In genomic region chr6:42217523-42218367, GRCh38 we compare ENCODE assay signal across 8 cellular contexts. TPM values are rescaled to one million over a fixed set of nuclear protein-coding genes. Genes with fewer than 3 reads are reported as not detected.
DNase-seq lines count a peak whose midpoint lies in the region; TF ChIP-seq lines count a peak whose summit lies in the region.

TSS of gene MRPS10 (minus strand) at chr6:42217861. CDS start at chr6:42217849, 12 bp downstream.

- H3K4me3 Mint-ChIP-seq in nephron = peak within 1 kb of the TSS; percentile 96 to 98 (median 96)
- H3K4me3 Mint-ChIP-seq in stimulated activated naive CD8-positive, alpha-beta T cell treated with anti-CD3 and anti-CD28 coated beads, Interleukin-15, Interleukin-2, amounts not matched to agents 100 ng/mL and 50 ng/mL, for 24 hours = peak within 1 kb of the TSS; percentile 97

- H3K36me3 ChIP-seq in H7 (replicated peaks; ENCODE audit: control insufficient read depth, insufficient read depth, low read length) = peaks cover 1% of the 10 kb centered on the region

- H3K27me3 Mint-ChIP-seq in nephron (ENCODE audit: low read depth) = peaks cover 4% of the 10 kb centered on the region
- no peaks in the 10 kb centered on the region for H3K27me3 Mint-ChIP-seq in stimulated activated naive CD8-positive, alpha-beta T cell treated with anti-CD3 and anti-CD28 coated beads, Interleukin-15, Interleukin-2, amounts not matched to agents 100 ng/mL and 50 ng/mL, for 24 hours

- H3K36me3 Mint-ChIP-seq in nephron (ENCODE audit: low read depth) = peaks cover 9% of the 10 kb centered on the region
- peaks cover 23% of the 10 kb centered on the region for H3K36me3 Mint-ChIP-seq in stimulated activated naive CD8-positive, alpha-beta T cell treated with anti-CD3 and anti-CD28 coated beads, Interleukin-15, Interleukin-2, amounts not matched to agents 100 ng/mL and 50 ng/mL, for 24 hours (ENCODE audit: low read depth)

- peak within 1 kb of the TSS; percentile 97 to 99 (median 97) for H3K27ac Mint-ChIP-seq in nephron
- peak within 1 kb of the TSS; percentile 98 for H3K27ac Mint-ChIP-seq in stimulated activated naive CD8-positive, alpha-beta T cell treated with anti-CD3 and anti-CD28 coated beads, Interleukin-15, Interleukin-2, amounts not matched to agents 100 ng/mL and 50 ng/mL, for 24 hours

- peak; percentile 97 for DNase-seq in ELF-1 (ENCODE audit: low read depth, low spot score)
- peak; percentile 92 for DNase-seq in H7
- peak; percentile 97 for DNase-seq in M059J (ENCODE audit: low read depth)
- peak; percentile 94 for DNase-seq in SHP77 (lab: John Stamatoyannopoulos, UW)
- peak; percentile 83 for DNase-seq in activated effector memory CD4-positive, alpha-beta T cell treated with Interleukin-2 at 50 U/mL for 16 hours
- peak; percentile 96 for DNase-seq in fibroblast of the aortic adventitia (ENCODE audit: low read depth)

- H3K4me1 Mint-ChIP-seq in nephron = peaks cover 11% of the 10 kb centered on the region
- H3K4me1 Mint-ChIP-seq in stimulated activated naive CD8-positive, alpha-beta T cell treated with anti-CD3 and anti-CD28 coated beads, Interleukin-15, Interleukin-2, amounts not matched to agents 100 ng/mL and 50 ng/mL, for 24 hours (ENCODE audit: low read depth) = peaks cover 45% of the 10 kb centered on the region

- H3K4me3 ChIP-seq in H7 (ENCODE audit: insufficient read depth, low read depth, low read length) (peak within 1 kb of the TSS; percentile 61), fibroblast of the aortic adventitia (ENCODE audit: low read depth, low read length) (peak within 1 kb of the TSS; percentile 96)

- H3K9me3 Mint-ChIP-seq in nephron = no peaks in the 10 kb centered on the region
- no peaks in the 10 kb centered on the region for H3K9me3 Mint-ChIP-seq in stimulated activated naive CD8-positive, alpha-beta T cell treated with anti-CD3 and anti-CD28 coated beads, Interleukin-15, Interleukin-2, amounts not matched to agents 100 ng/mL and 50 ng/mL, for 24 hours

- no peaks in the 10 kb centered on the region for H3K27me3 ChIP-seq in H7 (ENCODE audit: control insufficient read depth, insufficient read depth, low read length)

- TF ChIP-seq CTCF in fibroblast of the aortic adventitia (IDR thresholded peaks at IDR 0.05; ENCODE audit: insufficient read depth, low read length) (no peak), nephron (IDR thresholded peaks at IDR 0.05; ENCODE audit: unreplicated experiment in 3 of 3) (no peak)

RNA-seq across cellular contexts. Expression of gene MRPS10, which starts in this region (rescaled TPM):
- 46.5 and 60.9 TPM in 2 replicates for total RNA-seq in H7 (2014; rRNA removed; shearing (Covaris generic))
- 96.9 and 123 TPM in 2 replicates for total RNA-seq in M059J (2014; rRNA removed; shearing (Covaris generic))
- total RNA-seq in fibroblast of the aortic adventitia (ENCODE audit: low replicate concordance) = 15.7 and 63.4 TPM in 2 replicates

Comparison
In these comparisons a context has a peak if more than half of its experiments do, and no peak if none do; other contexts are left out.
1. Peak in every context shown above with its lines: DNase-seq and H3K4me3 ChIP-seq.